ENCODE assay signal across 8 cellular contexts in the genomic region with DNA sequence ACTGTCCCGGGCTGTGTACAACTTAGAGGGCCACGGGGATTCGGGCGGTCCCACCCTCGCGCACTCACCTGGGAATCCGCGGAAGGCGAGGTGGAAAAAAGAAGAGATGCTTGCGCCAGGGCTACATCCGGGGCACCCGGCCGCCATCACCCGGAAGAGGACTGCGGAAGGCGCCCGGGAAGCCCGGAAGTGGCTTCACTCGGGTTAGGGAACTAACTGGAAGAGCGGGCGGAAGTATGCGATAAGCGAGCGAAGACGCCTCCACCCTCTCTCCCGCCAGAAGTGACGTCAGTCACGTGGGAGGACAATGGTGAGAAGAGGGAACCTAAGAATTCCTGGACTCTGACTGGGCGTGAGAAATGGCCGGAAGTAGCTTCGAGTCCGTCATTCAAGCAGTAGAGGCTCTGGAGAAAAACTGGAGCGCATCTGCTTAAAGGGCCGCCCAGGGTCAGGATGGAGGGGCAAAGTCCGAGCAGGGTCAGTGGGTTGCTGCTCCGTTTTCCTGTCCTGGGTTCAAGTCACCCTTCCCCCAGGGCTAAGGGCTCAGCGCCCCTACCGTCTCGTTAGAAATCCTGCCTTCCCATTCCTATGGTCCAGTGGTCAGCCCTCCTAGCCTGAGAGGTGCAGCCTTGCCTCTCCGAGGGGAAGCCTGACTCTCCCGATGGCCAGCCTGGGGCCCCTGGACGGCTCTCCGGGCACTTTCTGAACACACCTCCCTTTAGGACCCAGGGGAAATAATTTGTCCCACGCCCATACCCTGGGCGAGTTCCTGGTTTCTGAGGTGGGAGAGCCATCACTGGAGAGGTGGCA. TPM values are rescaled to one million over a fixed set of nuclear protein-coding genes. Genes with fewer than 3 reads are reported as not detected.
DNase-seq lines count a peak whose midpoint lies in the region; ATAC-seq and TF ChIP-seq lines count a peak whose summit lies in the region.

TSS of gene CD2BP2 (minus strand) at position 165 of the 810 bp plus-strand sequence. CDS start 627 bp downstream, outside the sequence.

- DNase-seq in CMK (ENCODE audit: low read depth) (peak; percentile 97), mesendoderm (peak; percentile 100)
- peak; percentile 88 for DNase-seq in activated CD8-positive, alpha-beta memory T cell treated with anti-CD3 and anti-CD28 coated beads, Interleukin-2, amount 50 U/mL, for 4 hours
- DNase-seq in stimulated activated CD8-positive, alpha-beta memory T cell treated with anti-CD3 and anti-CD28 coated beads, Interleukin-12 subunit alpha, Interleukin-12 subunit beta, amount 100 ng/mL, for 4 hours (ENCODE audit: low read depth) = peak; percentile 77

- no peaks in the 10 kb centered on the region for H3K9me3 ChIP-seq in HUES64 (ENCODE audit: insufficient read depth, low read depth, low read length)
- no peaks in the 10 kb centered on the region for H3K9me3 ChIP-seq in OCI-LY3 (ENCODE audit: insufficient read depth, low read length)

- H3K79me2 ChIP-seq in OCI-LY3 (ENCODE audit: low read length) (peaks cover 27% of the 10 kb centered on the region), mesendoderm (ENCODE audit: control insufficient read depth, insufficient read depth, low read length) (peaks cover 15% of the 10 kb centered on the region)

- no peak within 1 kb of the TSS for H2BK15ac ChIP-seq in mesendoderm (replicated peaks; ENCODE audit: low read depth)

- peak within 1 kb of the TSS; percentile 92 for H2BK5ac ChIP-seq in mesendoderm (ENCODE audit: low read length)

- H3K4me1 ChIP-seq in HUES64 (ENCODE audit: insufficient read depth, low read length) (no peaks in the 10 kb centered on the region), OCI-LY3 (ENCODE audit: low read length) (peaks cover 15% of the 10 kb centered on the region), mesendoderm (ENCODE audit: control insufficient read depth, low read depth, low read length) (peaks cover 2% of the 10 kb centered on the region)

- ATAC-seq in GM21381 (IDR thresholded peaks at IDR 0.05; ENCODE audit: unreplicated experiment) = peak; percentile 60

- H2AK5ac ChIP-seq in mesendoderm (ENCODE audit: low read length) = peak within 1 kb of the TSS; percentile 72

- in situ Hi-C loops in endometrial microvascular endothelial cells (cut with HindIII; ENCODE audit: inconsistent ontology term, low pct_unique_long_range_greater_than_20kb, low sequenced_read_pairs) = no loop called here

- H3K4me3 ChIP-seq in HUES64 (ENCODE audit: low read length) = peak within 1 kb of the TSS; percentile 98
- H3K4me3 ChIP-seq in OCI-LY3 (ENCODE audit: low read length) = peak within 1 kb of the TSS; percentile 96
- peak within 1 kb of the TSS; percentile 95 for H3K4me3 ChIP-seq in mesendoderm (ENCODE audit: low read length)

- peak within 1 kb of the TSS; percentile 96 for H3K23ac ChIP-seq in mesendoderm (ENCODE audit: low read length)

- peak within 1 kb of the TSS; percentile 5 for H4K8ac ChIP-seq in mesendoderm (ENCODE audit: low read depth, low read length)

- H3K18ac ChIP-seq in mesendoderm (ENCODE audit: low read length) = peak within 1 kb of the TSS; percentile 69

- H3K79me1 ChIP-seq in mesendoderm (ENCODE audit: low read length) = peaks cover 15% of the 10 kb centered on the region

- H3K4me2 ChIP-seq in OCI-LY3 (ENCODE audit: low read length) = peak within 1 kb of the TSS; percentile 95
- H3K4me2 ChIP-seq in mesendoderm (ENCODE audit: low read length) = peak within 1 kb of the TSS; percentile 97

- WGBS in HUES64 = under 1% methylated on average over 45 of the region's 45 CpGs
- WGBS in mesendoderm (ENCODE audit: extremely low coverage, insufficient coverage, low lambda C conversion rate) = no CpG with 5 or more reads among the region's 45 CpGs

- peak within 1 kb of the TSS; percentile 59 for H4K5ac ChIP-seq in mesendoderm (ENCODE audit: low read length)

- peak within 1 kb of the TSS; percentile 66 for H3K4ac ChIP-seq in mesendoderm (ENCODE audit: low read depth, low read length)

- H2BK120ac ChIP-seq in mesendoderm (ENCODE audit: low read depth, low read length) = no peak within 1 kb of the TSS

- TF ChIP-seq CTCF in OCI-LY3 (IDR thresholded peaks at IDR 0.05; ENCODE audit: low read depth, low read length) = no peak

- no peaks in the 10 kb centered on the region for H4K20me1 ChIP-seq in OCI-LY3 (ENCODE audit: insufficient read depth, low read length)

- peak within 1 kb of the TSS; percentile 84; the same call in 1 of the 2 replicates for H2AFZ ChIP-seq in OCI-LY3 (ENCODE audit: low read depth, low read length)

- peak within 1 kb of the TSS; percentile 97 for H3K27ac ChIP-seq in HUES64 (ENCODE audit: low read depth, low read length)
- H3K27ac ChIP-seq in OCI-LY3 (ENCODE audit: low read length) = peak within 1 kb of the TSS; percentile 75
- peak within 1 kb of the TSS; percentile 91 for H3K27ac ChIP-seq in mesendoderm (ENCODE audit: low read depth, low read length)

- peak within 1 kb of the TSS; percentile 97 for H3K56ac ChIP-seq in mesendoderm (ENCODE audit: low read length)

- H3K36me3 ChIP-seq in HUES64 (ENCODE audit: insufficient read depth, low read length) = peaks cover 52% of the 10 kb centered on the region
- peaks cover 35% of the 10 kb centered on the region for H3K36me3 ChIP-seq in OCI-LY3 (replicated peaks; ENCODE audit: low read depth, low read length)
- H3K36me3 ChIP-seq in mesendoderm (ENCODE audit: control insufficient read depth, insufficient read depth, low read length) = peaks cover 13% of the 10 kb centered on the region

- H3K9ac ChIP-seq in HUES64 (ENCODE audit: low read depth, low read length) (peak within 1 kb of the TSS; percentile 90), OCI-LY3 (ENCODE audit: low read length) (peak within 1 kb of the TSS; percentile 89), mesendoderm (ENCODE audit: low read length) (peak within 1 kb of the TSS; percentile 97)

- H3K27me3 ChIP-seq in HUES64 (ENCODE audit: insufficient read depth, low read length) = no peaks in the 10 kb centered on the region
- no peaks in the 10 kb centered on the region for H3K27me3 ChIP-seq in OCI-LY3 (ENCODE audit: low read depth, low read length)
- no peaks in the 10 kb centered on the region for H3K27me3 ChIP-seq in mesendoderm (ENCODE audit: insufficient read depth, low read length, poor library complexity)

RNA-seq across cellular contexts. Expression of gene CD2BP2, which starts in this region (rescaled TPM):
- polyA plus RNA-seq in HUES64 (2013, experiment 1 of 2) = 34.4 TPM
- polyA plus RNA-seq in HUES64 (2013, experiment 2 of 2) = 28.2 TPM
- total RNA-seq in endometrial microvascular endothelial cells (ENCODE audit: inconsistent ontology term) = 72.5 TPM
- 34.8 TPM for polyA plus RNA-seq in mesendoderm (2013, experiment 1 of 2)
- polyA plus RNA-seq in mesendoderm (2013, experiment 2 of 2) = 33.7 TPM

Comparison
In these comparisons a context has a peak if more than half of its experiments do, and no peak if none do; other contexts are left out.
1. Peak in every context shown above with its lines: DNase-seq, ATAC-seq, H3K4me3 ChIP-seq and H3K27ac ChIP-seq.